ENCODE assay signal across 13 cellular contexts in the genomic region with DNA sequence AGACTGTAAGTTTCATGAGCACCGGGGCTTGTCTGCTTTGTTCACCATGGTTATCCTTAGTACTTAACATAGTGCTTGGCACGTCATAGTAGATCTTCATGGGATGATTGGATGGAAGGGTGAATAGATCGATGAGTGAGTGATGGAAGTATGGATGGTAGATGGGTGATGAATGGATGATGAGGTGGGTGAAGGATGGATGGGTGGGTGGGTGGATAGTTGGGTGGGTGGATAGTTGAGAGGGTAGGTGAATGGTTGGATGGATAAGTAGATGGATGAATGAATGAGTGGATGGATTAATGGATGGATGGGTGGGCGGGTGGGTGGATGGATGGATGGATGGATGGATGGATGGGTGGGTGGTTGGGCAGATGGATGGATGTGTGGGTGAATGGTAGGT.
DNase-seq lines count a peak whose midpoint lies in the region; ATAC-seq and TF ChIP-seq lines count a peak whose summit lies in the region.
"Had no signal": no experiment of that assay in that cellular context is flagged by ENCODE, and none has a peak within 500 bp of the region (broad histone marks: within the 10 kb centered on the region; RNA-seq: fewer than 3 reads in every experiment).

No MANE protein-coding gene starts in this region.

- peaks cover 14% of the 10 kb centered on the region for H3F3A ChIP-seq in smooth muscle cell (ENCODE audit: low read depth)

- H3K4me1 ChIP-seq in RWPE2 (ENCODE audit: insufficient read depth, poor library complexity, severe bottlenecking) (peaks cover 27% of the 10 kb centered on the region), body of pancreas (peaks cover 14% of the 10 kb centered on the region), mesenchymal stem cell (ENCODE audit: control insufficient read depth, insufficient read depth, low read depth, low read length) (peaks cover 29% of the 10 kb centered on the region), smooth muscle cell (ENCODE audit: low read depth) (peaks cover 20% of the 10 kb centered on the region), spleen (peaks cover 0 to 68% (median 21%) of the 10 kb centered on the region in 6 donors)

- peaks cover 10% of the 10 kb centered on the region for H4K20me1 ChIP-seq in smooth muscle cell (ENCODE audit: low read depth)

- peaks cover 39% of the 10 kb centered on the region for H3K79me1 ChIP-seq in mesenchymal stem cell (replicated peaks; ENCODE audit: low read length, poor library complexity, severe bottlenecking)

- no peak overlapping the region for H4K8ac ChIP-seq in mesenchymal stem cell (ENCODE audit: low read length)

- H4K91ac ChIP-seq in mesenchymal stem cell (ENCODE audit: low read length) = no peak overlapping the region

- WGBS in body of pancreas, 2 donors = 87 to 89% methylated on average over 4 of the region's 4 CpGs
- 96% methylated on average over 4 of the region's 4 CpGs for WGBS in mesenchymal stem cell
- 92% methylated on average over 3 of the region's 4 CpGs for WGBS in smooth muscle cell (ENCODE audit: low lambda C conversion rate)
- WGBS in spleen, 5 donors = 92 to 98% (median 96%) methylated on average over 4 of the region's 4 CpGs

- H2BK15ac ChIP-seq in mesenchymal stem cell (ENCODE audit: low read depth, poor library complexity, severe bottlenecking) = no peak overlapping the region

- intact Hi-C loops in body of pancreas (cut with DNase I) (no loop called here), spleen (cut with DNase I; ENCODE audit: low total_unique reads) (no loop called here)

- no peak overlapping the region for H3K18ac ChIP-seq in mesenchymal stem cell (ENCODE audit: low read depth in 1 of 2, low read length in 2 of 2)

- H3K79me2 ChIP-seq in smooth muscle cell (ENCODE audit: low read depth) = peaks cover 43% of the 10 kb centered on the region

- ATAC-seq in RWPE2 (ENCODE audit: low read depth) (no peak), body of pancreas (no peak), HG02623 (IDR thresholded peaks at IDR 0.05; ENCODE audit: unreplicated experiment) (no peak)
- ATAC-seq: effector memory CD8-positive, alpha-beta T cell had no signal

- H3K14ac ChIP-seq in mesenchymal stem cell (ENCODE audit: low read length in 2 of 2) = no peak overlapping the region

- TF ChIP-seq CTCF in RWPE2 (IDR thresholded peaks at IDR 0.05; ENCODE audit: poor library complexity, severe bottlenecking) (no peak), body of pancreas (IDR thresholded peaks at IDR 0.05) (no peak), smooth muscle cell (IDR thresholded peaks at IDR 0.05; ENCODE audit: borderline replicate concordance, insufficient read depth, poor library complexity, severe bottlenecking) (no peak), spleen (IDR thresholded peaks at IDR 0.05 in 8 of 11, conservative IDR thresholded peaks at IDR 0.05 in 3 of 11) (no peak)

- peak overlapping the region; percentile 78 for H3K4me2 ChIP-seq in mesenchymal stem cell (ENCODE audit: low read length, poor library complexity, severe bottlenecking)
- peak overlapping the region; percentile 79 for H3K4me2 ChIP-seq in smooth muscle cell

- H3K27me3 ChIP-seq in RWPE2 (ENCODE audit: insufficient read depth, poor library complexity, severe bottlenecking) (no peaks in the 10 kb centered on the region), body of pancreas (no peaks in the 10 kb centered on the region), mesenchymal stem cell (ENCODE audit: control insufficient read depth in 1 of 2, insufficient read depth in 1 of 2, low read length in 2 of 2) (no peaks in the 10 kb centered on the region), smooth muscle cell (ENCODE audit: low read depth) (no peaks in the 10 kb centered on the region), spleen (replicated peaks in 1 of 7) (no peaks in the 10 kb centered on the region)
- H3K27me3 ChIP-seq: neutrophil had no signal

- H3K9me3 ChIP-seq in RWPE2 (ENCODE audit: severe bottlenecking) = no peaks in the 10 kb centered on the region
- H3K9me3 ChIP-seq in body of pancreas = no peaks in the 10 kb centered on the region
- no peaks in the 10 kb centered on the region for H3K9me3 ChIP-seq in mesenchymal stem cell (ENCODE audit: control insufficient read depth, low read length)
- H3K9me3 ChIP-seq in smooth muscle cell (replicated peaks; ENCODE audit: low read depth) = no peaks in the 10 kb centered on the region
- no peaks in the 10 kb centered on the region for H3K9me3 ChIP-seq in spleen
- H3K9me3 ChIP-seq: neutrophil had no signal

- no peak overlapping the region for H3K4ac ChIP-seq in mesenchymal stem cell (ENCODE audit: low read depth in 1 of 2, low read length in 2 of 2)

- H2AFZ ChIP-seq in mesenchymal stem cell (ENCODE audit: low read depth, low read length) (no peak overlapping the region), smooth muscle cell (ENCODE audit: low read depth) (no peak overlapping the region)

- no peak overlapping the region for H2BK12ac ChIP-seq in mesenchymal stem cell (ENCODE audit: low read length in 2 of 2)

- no peak overlapping the region for H2BK120ac ChIP-seq in mesenchymal stem cell (ENCODE audit: low read depth, low read length)

- H3K36me3 ChIP-seq in RWPE2 (ENCODE audit: low read depth) = peaks cover 10% of the 10 kb centered on the region
- H3K36me3 ChIP-seq in body of pancreas (replicated peaks in 1 of 2; ENCODE audit: insufficient read depth in 1 of 2, low read depth in 2 of 2) = no peaks in the 10 kb centered on the region
- H3K36me3 ChIP-seq in mesenchymal stem cell (ENCODE audit: control insufficient read depth in 1 of 2, insufficient read depth in 2 of 2, low read depth in 1 of 2, low read length in 2 of 2) = peaks cover 0 to 15% of the 10 kb centered on the region in 2 experiments
- no peaks in the 10 kb centered on the region for H3K36me3 ChIP-seq in smooth muscle cell (ENCODE audit: low read depth)
- H3K36me3 ChIP-seq in spleen = peaks cover 0 to 45% (median 0%) of the 10 kb centered on the region in 6 donors

- no peak overlapping the region for H3K23ac ChIP-seq in mesenchymal stem cell (ENCODE audit: low read length in 2 of 2)

- TF ChIP-seq POLR2A in body of pancreas (IDR thresholded peaks at IDR 0.05) (no peak), spleen (IDR thresholded peaks at IDR 0.05) (no peak)

- H3K27ac ChIP-seq in RWPE2 (ENCODE audit: poor library complexity, severe bottlenecking) (peak overlapping the region; percentile 43), body of pancreas (peak overlapping the region; percentile 33 to 67 (median 56)), mesenchymal stem cell (ENCODE audit: low read length, poor library complexity, severe bottlenecking) (peak overlapping the region; percentile 63), smooth muscle cell (ENCODE audit: low read depth) (peak overlapping the region; percentile 96), spleen (no peak overlapping the region)

- H2AK5ac ChIP-seq in mesenchymal stem cell (ENCODE audit: low read length, severe bottlenecking) = no peak overlapping the region

- no peak overlapping the region for H3K9ac ChIP-seq in mesenchymal stem cell (ENCODE audit: low read length)
- H3K9ac ChIP-seq in smooth muscle cell (ENCODE audit: low read depth) = peak overlapping the region; percentile 85

- H3K4me3 ChIP-seq in RWPE2 (ENCODE audit: severe bottlenecking) (no peak overlapping the region), body of pancreas (no peak overlapping the region), mesenchymal stem cell (ENCODE audit: insufficient read depth in 1 of 2, low read depth in 1 of 2, low read length in 2 of 2) (no peak overlapping the region), smooth muscle cell (peak overlapping the region; percentile 38), spleen (no peak overlapping the region)

- no peak for DNase-seq in RWPE2 (ENCODE audit: low spot score)
- DNase-seq in body of pancreas = no peak
- DNase-seq in mesenchymal stem cell = no peak
- DNase-seq in smooth muscle cell (lab: John Stamatoyannopoulos, UW; ENCODE audit: unreplicated experiment) = no peak
- no peak for DNase-seq in GOT3 (lab: John Stamatoyannopoulos, UW)
- no peak for DNase-seq in spleen
- DNase-seq: activated CD4-positive, alpha-beta T cell treated with anti-CD3 and anti-CD28 coated beads, Interleukin-2, amount 10 ng/mL, durations not matched to agents 24 days and 14 days; activated gamma-delta T cell; AML-193; effector memory CD8-positive, alpha-beta T cell; Karpas-422 had no signal

- H2BK5ac ChIP-seq in mesenchymal stem cell (ENCODE audit: low read depth, low read length, poor library complexity, severe bottlenecking) = no peak overlapping the region

Comparison
In these comparisons a context has a peak if more than half of its experiments do, and no peak if none do; other contexts are left out.
1. H3K27ac ChIP-seq: peak in RWPE2 (single experiment), body of pancreas (4 of 4), mesenchymal stem cell (single experiment) and smooth muscle cell (single experiment); none in spleen (0 of 8).